In the genomic region with DNA sequence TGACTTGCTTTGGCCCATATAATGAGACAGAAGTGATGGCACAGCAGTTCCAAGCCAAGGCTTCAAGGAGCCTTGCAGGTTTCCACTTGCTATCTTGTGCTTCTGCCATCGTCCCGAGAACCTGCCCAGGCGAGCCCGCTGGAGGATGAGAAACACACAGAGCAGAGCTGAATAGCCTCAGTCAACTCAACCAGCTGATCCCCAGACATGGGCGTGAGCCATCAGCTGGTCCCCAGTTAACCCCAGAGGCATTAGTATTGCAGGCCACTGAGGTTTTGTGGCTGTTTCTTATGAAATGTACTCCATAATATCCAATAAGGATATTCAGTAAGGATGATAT, we compare ENCODE assay signal across 21 cellular contexts. TPM values are rescaled to one million over a fixed set of nuclear protein-coding genes. Genes with fewer than 3 reads are reported as not detected.
DNase-seq lines count a peak whose midpoint lies in the region; ATAC-seq and TF ChIP-seq lines count a peak whose summit lies in the region.
"Had no signal": no experiment of that assay in that cellular context is flagged by ENCODE, and none has a peak within 500 bp of the region (broad histone marks: within the 10 kb centered on the region; RNA-seq: fewer than 3 reads in every experiment).

No MANE protein-coding gene starts in this region.

- peaks cover 29 to 47% (median 37%) of the 10 kb centered on the region in 10 experiments for H3K4me1 ChIP-seq in BLaER1 treated with 17β-estradiol and CSF1 and Interleukin-3, amounts not matched to agents 10 nM and 100 nM
- H3K4me1 ChIP-seq in OCI-LY1 (ENCODE audit: insufficient read depth, low read length, severe bottlenecking): peaks cover 82% of the 10 kb centered on the region
- H3K4me1 ChIP-seq: BE2C, HAP-1 had no signal

- H4K20me1 ChIP-seq in BLaER1 treated with 17β-estradiol and CSF1 and Interleukin-3, amounts not matched to agents 10 nM and 100 nM: no peaks in the 10 kb centered on the region
- H4K20me1 ChIP-seq in OCI-LY1 (ENCODE audit: insufficient read depth, low read length): no peaks in the 10 kb centered on the region

- H3K4me2 ChIP-seq in BLaER1 treated with 17β-estradiol and CSF1 and Interleukin-3, amounts not matched to agents 10 nM and 100 nM: peak overlapping the region in 10 of 11 experiments; percentile 17 to 71 (median 38); a peak in 13 of 22 replicates
- peak overlapping the region; percentile 30; the same call in 1 of the 2 replicates for H3K4me2 ChIP-seq in OCI-LY1 (ENCODE audit: low read length)

- H3F3A ChIP-seq in OCI-LY1 (ENCODE audit: insufficient read depth, low read length): 0 out of 2 replicates have a peak, but pooled peaks cover 11% of the 10 kb centered on the region

- H3K27me3 ChIP-seq in BLaER1 treated with 17β-estradiol and CSF1 and Interleukin-3, amounts not matched to agents 10 nM and 100 nM: no peaks in the 10 kb centered on the region
- no peaks in the 10 kb centered on the region for H3K27me3 ChIP-seq in OCI-LY1 (ENCODE audit: insufficient read depth, low read length)
- H3K27me3 ChIP-seq: MG63 had no signal

- intact Hi-C loops in posterior vena cava (cut with DNase I): loop anchor here in 1 of 2 donors (10.0 kb wide), 1 partner anchor 66 kb away; no protein-coding TSS in a partner anchor

- no peak for ATAC-seq in GM21360 (IDR thresholded peaks at IDR 0.05; ENCODE audit: unreplicated experiment)
- ATAC-seq: CD8-positive, alpha-beta T cell; SK-N-SH treated with all-trans-retinoic acid at 6 μM for 48 hours had no signal

- TF ChIP-seq CTCF in OCI-LY1 (IDR thresholded peaks at IDR 0.05; ENCODE audit: low read length) (no peak), epithelial cell of esophagus (IDR thresholded peaks at IDR 0.05; ENCODE audit: insufficient read depth, low read depth, low read length, missing control alignments) (no peak)

- H2AFZ ChIP-seq in OCI-LY1 (ENCODE audit: low read length): no peak overlapping the region

- H3K9ac ChIP-seq in BLaER1 treated with 17β-estradiol and CSF1 and Interleukin-3, amounts not matched to agents 10 nM and 100 nM: no peak overlapping the region
- H3K9ac ChIP-seq in OCI-LY1 (ENCODE audit: low read length): peak overlapping the region; percentile 61

- no peaks in the 10 kb centered on the region for H3K9me2 ChIP-seq in OCI-LY1 (ENCODE audit: low read depth, low read length)

- no peak overlapping the region for H3K4me3 ChIP-seq in BLaER1 treated with 17β-estradiol and CSF1 and Interleukin-3, amounts not matched to agents 10 nM and 100 nM
- no peak overlapping the region for H3K4me3 ChIP-seq in OCI-LY1 (ENCODE audit: low read depth, low read length, poor library complexity, severe bottlenecking)
- H3K4me3 ChIP-seq in epithelial cell of esophagus (ENCODE audit: low read length): no peak overlapping the region
- H3K4me3 ChIP-seq: HAP-1, MG63 had no signal

- H3K36me3 ChIP-seq in BLaER1 treated with 17β-estradiol and CSF1 and Interleukin-3, amounts not matched to agents 10 nM and 100 nM: no peaks in the 10 kb centered on the region
- H3K36me3 ChIP-seq in OCI-LY1 (ENCODE audit: insufficient read depth, low read length): no peaks in the 10 kb centered on the region
- H3K36me3 ChIP-seq: BE2C, HAP-1, MG63 had no signal

- H3K79me2 ChIP-seq in OCI-LY1 (ENCODE audit: insufficient read depth, low read length): no peaks in the 10 kb centered on the region

- no peak overlapping the region for H3K27ac ChIP-seq in BLaER1 treated with 17β-estradiol and CSF1 and Interleukin-3, amounts not matched to agents 10 nM and 100 nM
- peak overlapping the region; percentile 97 for H3K27ac ChIP-seq in OCI-LY1 (ENCODE audit: low read depth, low read length, poor library complexity, severe bottlenecking)

- peaks cover 0 to 13% (median 5%) of the 10 kb centered on the region in 11 experiments; a peak in 7 of 22 replicates for H3K9me3 ChIP-seq in BLaER1 treated with 17β-estradiol and CSF1 and Interleukin-3, amounts not matched to agents 10 nM and 100 nM (replicated peaks in 1 of 11)
- no peaks in the 10 kb centered on the region for H3K9me3 ChIP-seq in OCI-LY1 (ENCODE audit: low read length)
- H3K9me3 ChIP-seq: BE2C, HAP-1, MG63 had no signal

- DNase-seq in epithelial cell of esophagus (ENCODE audit: low read depth): peak; percentile 95
- DNase-seq in posterior vena cava (ENCODE audit: low spot score): peak; percentile 62
- no peak for DNase-seq in activated CD4-positive, alpha-beta T cell treated with anti-CD3 and anti-CD28 coated beads, Interleukin-2, amount 50 U/mL, for 4 hours
- no peak for DNase-seq in NCI-H1417 (lab: John Stamatoyannopoulos, UW)
- DNase-seq in DMS79 treated with DMSO at 0.1 percent for 48 hours (lab: John Stamatoyannopoulos, UW): no peak
- DNase-seq: BE2C; CD8-positive, alpha-beta T cell; DMS53; Karpas-422; MG63; NCI-H1092; NCI-H146; NCI-H2029 treated with DMSO at 0.1 percent for 48 hours; NCI-H2171; NCI-H526; SHP77 had no signal

RNA-seq across cellular contexts. Expression of a gene that starts 57.7 kb away (rescaled TPM):
- total RNA-seq in posterior vena cava: 10 to 100 TPM; 39.6 to 64.4 TPM

Comparison
In these comparisons a context has a peak if more than half of its experiments do, and no peak if none do; other contexts are left out.
1. DNase-seq: peak in epithelial cell of esophagus (single experiment) and posterior vena cava (single experiment); none in activated CD4-positive, alpha-beta T cell treated with anti-CD3 and anti-CD28 coated beads, Interleukin-2, amount 50 U/mL, for 4 hours (0 of 2), NCI-H1417 (0 of 3) and DMS79 treated with DMSO at 0.1 percent for 48 hours (single experiment).